In genomic region chr13:98717256-98717655, GRCh38 we compare ENCODE assay signal across 32 cellular contexts. TPM values are rescaled to one million over a fixed set of nuclear protein-coding genes. Genes with fewer than 3 reads are reported as not detected.
DNase-seq lines count a peak whose midpoint lies in the region; ATAC-seq, FAIRE-seq and TF ChIP-seq lines count a peak whose summit lies in the region.
"Had no signal": no experiment of that assay in that cellular context is flagged by ENCODE, and none has a peak within 500 bp of the region (broad histone marks: within the 10 kb centered on the region; RNA-seq: fewer than 3 reads in every experiment).

No MANE protein-coding gene starts in this region.

- H3K4me3 ChIP-seq in A549 = no peak overlapping the region
- no peak overlapping the region for H3K4me3 ChIP-seq in LNCaP clone FGC (ENCODE audit: low read depth, low read length)
- H3K4me3 ChIP-seq: BLaER1 treated with 17β-estradiol and CSF1 and Interleukin-3, amounts not matched to agents 10 nM and 100 nM had no signal

- TF ChIP-seq CTCF in A549 (IDR thresholded peaks at IDR 0.05) (no peak), LNCaP clone FGC (IDR thresholded peaks at IDR 0.05; ENCODE audit: control insufficient read depth, extremely low read depth, insufficient read depth) (no peak)

- no peak for TF ChIP-seq EP300 in A549 (IDR thresholded peaks at IDR 0.05)

- H3K9me3 ChIP-seq in A549 (no peaks in the 10 kb centered on the region), T-helper 17 cell (ENCODE audit: control insufficient read depth, low read length, poor library complexity, severe bottlenecking) (no peaks in the 10 kb centered on the region)
- H3K9me3 ChIP-seq: BLaER1 treated with 17β-estradiol and CSF1 and Interleukin-3, amounts not matched to agents 10 nM and 100 nM had no signal

- ATAC-seq in A549 (no peak; a peak in 1 of 6 replicates), T-helper 17 cell (no peak)
- no peak for ATAC-seq in activated CD4-positive, alpha-beta T cell treated with anti-CD3 and anti-CD28 coated beads for 36 hours
- ATAC-seq: Panc1 had no signal

- H3K36me3 Mint-ChIP-seq in T-helper 17 cell (ENCODE audit: low read depth) = peaks cover 2% of the 10 kb centered on the region
- no peaks in the 10 kb centered on the region for H3K36me3 Mint-ChIP-seq in activated CD4-positive, alpha-beta T cell treated with anti-CD3 and anti-CD28 coated beads for 36 hours (ENCODE audit: low read depth)

- TF ChIP-seq POLR2A in A549 (IDR thresholded peaks at IDR 0.05; ENCODE audit: low read length) = no peak

- H3K4me3 Mint-ChIP-seq in T-helper 17 cell = no peak overlapping the region
- no peak overlapping the region for H3K4me3 Mint-ChIP-seq in activated CD4-positive, alpha-beta T cell treated with anti-CD3 and anti-CD28 coated beads for 36 hours
- H3K4me3 Mint-ChIP-seq: CD4-positive, alpha-beta T cell; HFFc6 had no signal

- DNase-seq in A549 (ENCODE audit: low read depth in 1 of 2, low spot score in 1 of 2) (peak in 1 of 2 experiments; percentile 7), LNCaP clone FGC (ENCODE audit: low read depth) (peak; percentile 17), mucosa of gallbladder (ENCODE audit: low spot score) (peak; percentile 28), T-helper 17 cell (no peak), HCEC 1CT (no peak), activated gamma-delta T cell treated with Interleukin-2 at 50 U/mL for 16 hours (no peak)
- no peak for DNase-seq in activated CD4-positive, alpha-beta T cell treated with anti-CD3 and anti-CD28 coated beads for 36 hours
- DNase-seq: AML-193; CD4-positive, alpha-beta T cell; DMS53; H7; HFFc6; KG1; NCI-H1048; NCI-H1417; NCI-H1694; NCI-H2029 treated with DMSO at 0.1 percent for 48 hours; NCI-H446 treated with DMSO at 0.1 percent for 48 hours; NCI-H526; NCI-H82; NK-92 treated with Interleukin-12 subunit alpha and Interleukin-12 subunit beta, amount 100 ng/mL, for 24 hours; SHP77 had no signal

- H3K27me3 Mint-ChIP-seq in T-helper 17 cell = peaks cover 8% of the 10 kb centered on the region
- peaks cover 4% of the 10 kb centered on the region for H3K27me3 Mint-ChIP-seq in activated CD4-positive, alpha-beta T cell treated with anti-CD3 and anti-CD28 coated beads for 36 hours
- H3K27me3 Mint-ChIP-seq: CD4-positive, alpha-beta T cell had no signal

- whole genome bisulfite sequencing in A549 (ENCODE audit: missing lambda C conversion rate) = 4% methylated on average over 5 of the region's 5 CpGs

- intact Hi-C loops in activated CD4-positive, alpha-beta T cell treated with anti-CD3 and anti-CD28 coated beads for 36 hours (cut with DNase I, micrococcal nuclease) = no loop called here

- POLR2A ChIA-PET in A549 (lab: Yijun Ruan, JAX) = no interaction called here
- POLR2A ChIA-PET in activated CD4-positive, alpha-beta T cell treated with anti-CD3 and anti-CD28 coated beads for 36 hours (lab: Charles Lee) = interaction anchor here (0.6 kb wide), 1 partner anchor 369 kb away, joined by 5 read pairs; no protein-coding TSS in a partner anchor

- H3K4me1 ChIP-seq in A549 = peaks cover 15% of the 10 kb centered on the region
- H3K4me1 ChIP-seq: BLaER1 treated with 17β-estradiol and CSF1 and Interleukin-3, amounts not matched to agents 10 nM and 100 nM had no signal

- CTCF ChIA-PET in A549 (lab: Yijun Ruan, JAX) = interaction anchor here (1.0 kb wide), 1 partner anchor 44 kb away, joined by 3 read pairs; no protein-coding TSS in a partner anchor
- CTCF ChIA-PET in activated CD4-positive, alpha-beta T cell treated with anti-CD3 and anti-CD28 coated beads for 36 hours (lab: Charles Lee) = interaction anchor here (0.7 to 1.5 kb wide), 2 partner anchors 48 to 64 kb away, joined by 3 read pairs; no protein-coding TSS in a partner anchor

- FAIRE-seq in A549 (lab: Jason Lieb, UNC) (no peak), islet of Langerhans (lab: Jason Lieb, UNC) (peak; percentile 21)
- FAIRE-seq: GM18507, HTR-8/SVneo had no signal

- peak overlapping the region in 1 of 2 experiments; percentile 33; a peak in 1 of 6 replicates for H3K27ac ChIP-seq in A549
- H3K27ac ChIP-seq: BLaER1 treated with 17β-estradiol and CSF1 and Interleukin-3, amounts not matched to agents 10 nM and 100 nM; RWPE1 had no signal

- H3K4me2 ChIP-seq in A549 = peak overlapping the region; percentile 57
- H3K4me2 ChIP-seq: BLaER1 treated with 17β-estradiol and CSF1 and Interleukin-3, amounts not matched to agents 10 nM and 100 nM had no signal

- no peak overlapping the region for H3K27ac Mint-ChIP-seq in T-helper 17 cell
- H3K27ac Mint-ChIP-seq in activated CD4-positive, alpha-beta T cell treated with anti-CD3 and anti-CD28 coated beads for 36 hours = no peak overlapping the region
- H3K27ac Mint-ChIP-seq: CD4-positive, alpha-beta T cell; HFFc6 had no signal

- H3K9me3 Mint-ChIP-seq in activated CD4-positive, alpha-beta T cell treated with anti-CD3 and anti-CD28 coated beads for 36 hours (ENCODE audit: low read depth) = no peaks in the 10 kb centered on the region
- H3K9me3 Mint-ChIP-seq: CD4-positive, alpha-beta T cell; HFFc6 had no signal

- no peaks in the 10 kb centered on the region for H3K4me1 Mint-ChIP-seq in T-helper 17 cell
- H3K4me1 Mint-ChIP-seq in activated CD4-positive, alpha-beta T cell treated with anti-CD3 and anti-CD28 coated beads for 36 hours = no peaks in the 10 kb centered on the region

- no peak for TF ChIP-seq RAD21 in A549 (conservative IDR thresholded peaks at IDR 0.05 in 1 of 2, IDR thresholded peaks at IDR 0.05 in 1 of 2)

TF ChIP-seq in A549, 52 proteins besides CTCF, POLR2A, EP300 and RAD21:
- TF ChIP-seq KDM1A (IDR thresholded peaks at IDR 0.05; ENCODE audit: low read depth) (no peak), PHF8 (IDR thresholded peaks at IDR 0.05; ENCODE audit: borderline replicate concordance, low read depth) (no peak), HOXB5 (CRISPR knock-in tag; IDR thresholded peaks at IDR 0.05) (no peak), NFE2L2 (conservative IDR thresholded peaks at IDR 0.05; ENCODE audit: low read length) (no peak), HEYL (CRISPR knock-in tag; IDR thresholded peaks at IDR 0.05) (no peak), RCOR1 (IDR thresholded peaks at IDR 0.05; ENCODE audit: low read depth, low read length) (no peak)

RNA-seq across cellular contexts. Expression of gene SLC15A1, which starts 35.2 kb away (rescaled TPM):
- 0.09 and 0.19 TPM in 2 replicates for polyA plus RNA-seq in A549 (2011; rRNA removed)
- polyA plus RNA-seq in A549 (2012; cell fraction: cytosol; rRNA removed) = 0.03 TPM in 1 of 2 replicates, not detected in the other
- polyA plus RNA-seq in A549 (2012; cell fraction: nucleus; rRNA removed) = 0.04 TPM in 1 of 2 replicates, not detected in the other
- polyA plus RNA-seq in A549 (2017; fragmentation: RNase III; extraction: RNeasy Plus Mini Kit Qiagen cat#74134 plus additional on column Dnase treatment) = 0.04 to 0.05 TPM in 2 of 3 replicates, not detected in the other
- polyA minus RNA-seq in A549 (2011; rRNA and poly(A)+ RNA removed) = not detected in 2 replicates
- 140 TPM for total RNA-seq in mucosa of gallbladder
- not detected for total RNA-seq in T-helper 17 cell
- not detected for total RNA-seq in activated CD4-positive, alpha-beta T cell treated with anti-CD3 and anti-CD28 coated beads for 36 hours
- total RNA-seq: A172; CD4-positive, alpha-beta T cell; Daoy; G401; HFFc6; SK-MEL-5 had no signal

Comparison
In these comparisons a context has a peak if more than half of its experiments do, and no peak if none do; other contexts are left out.
1. DNase-seq: peak in LNCaP clone FGC (single experiment) and mucosa of gallbladder (single experiment); none in T-helper 17 cell (0 of 3), HCEC 1CT (single experiment), activated CD4-positive, alpha-beta T cell treated with anti-CD3 and anti-CD28 coated beads for 36 hours (single experiment) and activated gamma-delta T cell treated with Interleukin-2 at 50 U/mL for 16 hours (single experiment).
2. RNA of gene SLC15A1, which starts 35.2 kb away (total RNA-seq): 140 TPM in mucosa of gallbladder (single experiment); not detected in T-helper 17 cell and not detected in activated CD4-positive, alpha-beta T cell treated with anti-CD3 and anti-CD28 coated beads for 36 hours; every median in the first group is over 100 times any median in the second.